In the genomic region with DNA sequence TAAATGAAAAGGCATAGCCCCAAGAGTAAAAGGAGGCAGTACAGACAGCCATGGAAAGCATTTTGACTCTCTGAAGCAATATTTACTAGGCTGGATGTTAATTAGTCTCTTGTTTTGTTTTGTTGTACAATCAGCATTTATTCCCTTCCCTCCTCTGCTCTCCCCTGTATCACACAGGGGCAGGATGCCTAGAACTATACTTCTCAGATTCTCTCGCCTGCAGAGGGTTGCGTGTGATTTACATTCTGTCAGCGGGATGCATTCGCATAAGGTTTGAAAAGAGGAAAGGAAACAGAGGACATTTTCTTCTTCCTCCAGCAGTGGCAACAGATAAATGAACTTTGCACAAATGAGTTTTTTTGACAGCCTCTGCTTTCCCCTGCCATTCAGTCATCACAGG, we compare ENCODE assay signal across 1 cellular context.
TF ChIP-seq lines count a peak whose summit lies in the region.

No MANE protein-coding gene starts in this region.

TF ChIP-seq in WTC11, 78 proteins besides CTCF, POLR2A, EP300 and RAD21 (continued from another document):
- TF ChIP-seq, protein P1, sequence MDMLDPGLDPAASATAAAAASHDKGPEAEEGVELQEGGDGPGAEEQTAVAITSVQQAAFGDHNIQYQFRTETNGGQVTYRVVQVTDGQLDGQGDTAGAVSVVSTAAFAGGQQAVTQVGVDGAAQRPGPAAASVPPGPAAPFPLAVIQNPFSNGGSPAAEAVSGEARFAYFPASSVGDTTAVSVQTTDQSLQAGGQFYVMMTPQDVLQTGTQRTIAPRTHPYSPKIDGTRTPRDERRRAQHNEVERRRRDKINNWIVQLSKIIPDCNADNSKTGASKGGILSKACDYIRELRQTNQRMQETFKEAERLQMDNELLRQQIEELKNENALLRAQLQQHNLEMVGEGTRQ (CRISPR knock-in tag; IDR thresholded peaks at IDR 0.05), result no peak
- TF ChIP-seq, protein P2, sequence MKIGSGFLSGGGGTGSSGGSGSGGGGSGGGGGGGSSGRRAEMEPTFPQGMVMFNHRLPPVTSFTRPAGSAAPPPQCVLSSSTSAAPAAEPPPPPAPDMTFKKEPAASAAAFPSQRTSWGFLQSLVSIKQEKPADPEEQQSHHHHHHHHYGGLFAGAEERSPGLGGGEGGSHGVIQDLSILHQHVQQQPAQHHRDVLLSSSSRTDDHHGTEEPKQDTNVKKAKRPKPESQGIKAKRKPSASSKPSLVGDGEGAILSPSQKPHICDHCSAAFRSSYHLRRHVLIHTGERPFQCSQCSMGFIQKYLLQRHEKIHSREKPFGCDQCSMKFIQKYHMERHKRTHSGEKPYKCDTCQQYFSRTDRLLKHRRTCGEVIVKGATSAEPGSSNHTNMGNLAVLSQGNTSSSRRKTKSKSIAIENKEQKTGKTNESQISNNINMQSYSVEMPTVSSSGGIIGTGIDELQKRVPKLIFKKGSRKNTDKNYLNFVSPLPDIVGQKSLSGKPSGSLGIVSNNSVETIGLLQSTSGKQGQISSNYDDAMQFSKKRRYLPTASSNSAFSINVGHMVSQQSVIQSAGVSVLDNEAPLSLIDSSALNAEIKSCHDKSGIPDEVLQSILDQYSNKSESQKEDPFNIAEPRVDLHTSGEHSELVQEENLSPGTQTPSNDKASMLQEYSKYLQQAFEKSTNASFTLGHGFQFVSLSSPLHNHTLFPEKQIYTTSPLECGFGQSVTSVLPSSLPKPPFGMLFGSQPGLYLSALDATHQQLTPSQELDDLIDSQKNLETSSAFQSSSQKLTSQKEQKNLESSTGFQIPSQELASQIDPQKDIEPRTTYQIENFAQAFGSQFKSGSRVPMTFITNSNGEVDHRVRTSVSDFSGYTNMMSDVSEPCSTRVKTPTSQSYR (CRISPR knock-in tag; IDR thresholded peaks at IDR 0.05), result no peak
- TF ChIP-seq ZBTB21 (CRISPR knock-in tag; IDR thresholded peaks at IDR 0.05; ENCODE audit: borderline replicate concordance), result no peak
